ENCODE assay signal across 8 cellular contexts in genomic region chr1:11790880-11791715, GRCh38. TPM values are rescaled to one million over a fixed set of nuclear protein-coding genes. Genes with fewer than 3 reads are reported as not detected.
DNase-seq lines count a peak whose midpoint lies in the region; ATAC-seq and TF ChIP-seq lines count a peak whose summit lies in the region.

No MANE protein-coding gene starts in this region.

- no peaks in the 10 kb centered on the region for H3K27me3 ChIP-seq in adipocyte (replicated peaks; ENCODE audit: control insufficient read depth, insufficient read depth, low read length)
- H3K27me3 ChIP-seq in heart left ventricle: no peaks in the 10 kb centered on the region
- H3K27me3 ChIP-seq in gastrocnemius medialis: no peaks in the 10 kb centered on the region
- no peaks in the 10 kb centered on the region for H3K27me3 ChIP-seq in WERI-Rb-1 (ENCODE audit: insufficient read depth, low read depth, severe bottlenecking)

- WGBS in heart left ventricle, 4 donors: 37 to 44% (median 42%) methylated on average over 18 to 19 of the region's 19 CpGs

- H3K9me3 ChIP-seq in adipocyte (ENCODE audit: control insufficient read depth, low read length) (no peaks in the 10 kb centered on the region), heart left ventricle (no peaks in the 10 kb centered on the region), gastrocnemius medialis (no peaks in the 10 kb centered on the region), WERI-Rb-1 (ENCODE audit: severe bottlenecking) (no peaks in the 10 kb centered on the region)

- TF ChIP-seq CTCF in heart left ventricle (IDR thresholded peaks at IDR 0.05): no peak
- TF ChIP-seq CTCF in gastrocnemius medialis (IDR thresholded peaks at IDR 0.05 in 4 of 5, conservative IDR thresholded peaks at IDR 0.05 in 1 of 5): no peak
- no peak for TF ChIP-seq CTCF in WERI-Rb-1 (IDR thresholded peaks at IDR 0.05; ENCODE audit: low read depth, low read length)

- H3K4me3 ChIP-seq in adipocyte (ENCODE audit: low read length) (peak overlapping the region; percentile 40), heart left ventricle (peak overlapping the region in 5 of 12 donors; percentile 5 to 28 (median 21)), gastrocnemius medialis (peak overlapping the region; percentile 7 to 43 (median 12)), WERI-Rb-1 (ENCODE audit: low read depth, low read length) (no peak overlapping the region)

- H3K4me1 ChIP-seq in adipocyte (ENCODE audit: control insufficient read depth, insufficient read depth, low read length) (peaks cover 57% of the 10 kb centered on the region), heart left ventricle (peaks cover 37 to 91% (median 80%) of the 10 kb centered on the region in 12 donors), gastrocnemius medialis (peaks cover 65 to 76% of the 10 kb centered on the region in 2 donors)

- DNase-seq in GM03348 (ENCODE audit: low spot score) (peak; percentile 91), adipocyte (ENCODE audit: low read depth) (peak; percentile 89), heart left ventricle (peak; percentile 89 to 97 (median 95)), gastrocnemius medialis (peak; percentile 97 to 98), WERI-Rb-1 (no peak)

- peaks cover 36% of the 10 kb centered on the region for H3K36me3 ChIP-seq in adipocyte (ENCODE audit: control insufficient read depth, insufficient read depth, low read length, severe bottlenecking)
- peaks cover 3 to 58% (median 39%) of the 10 kb centered on the region in 9 donors for H3K36me3 ChIP-seq in heart left ventricle
- H3K36me3 ChIP-seq in gastrocnemius medialis: peaks cover 0 to 39% of the 10 kb centered on the region in 2 donors
- H3K36me3 ChIP-seq in WERI-Rb-1: peaks cover 32% of the 10 kb centered on the region

- in situ Hi-C loops in gastrocnemius medialis (cut with MboI; ENCODE audit: low sequenced_read_pairs in 4 of 4): no loop called here

- peak; percentile 81 to 90 (median 84) for ATAC-seq in heart left ventricle
- peak; percentile 83 to 96 for ATAC-seq in gastrocnemius medialis
- ATAC-seq in GM21529 (IDR thresholded peaks at IDR 0.05; ENCODE audit: unreplicated experiment): no peak
- no peak for ATAC-seq in HG02678 (IDR thresholded peaks at IDR 0.05; ENCODE audit: unreplicated experiment)
- ATAC-seq in HG03175 (IDR thresholded peaks at IDR 0.05; ENCODE audit: unreplicated experiment): no peak

- H3K27ac ChIP-seq in heart left ventricle (peak overlapping the region; percentile 85 to 99 (median 98)), gastrocnemius medialis (peak overlapping the region; percentile 90 to 99 (median 97)), WERI-Rb-1 (no peak overlapping the region)

- peak in 1 of 2 donors; percentile 64 for TF ChIP-seq POLR2A in heart left ventricle (IDR thresholded peaks at IDR 0.05)
- TF ChIP-seq POLR2A in gastrocnemius medialis (IDR thresholded peaks at IDR 0.05): peak; percentile 75 to 85

- H3K9ac ChIP-seq in adipocyte (ENCODE audit: low read length): peak overlapping the region; percentile 59

- intact Hi-C loops in heart left ventricle (cut with DNase I): loop anchor here in 4 of 10 donors (1.0 to 2.0 kb wide), 2 partner anchors 13 to 14 kb away; partner anchors contain the start of gene MTHFR (in 3 of the 4)
- intact Hi-C loops in gastrocnemius medialis (cut with DNase I; ENCODE audit: low total_unique reads): loop anchor here (2.0 kb wide), 1 partner anchor 118 kb away; no protein-coding TSS in a partner anchor

RNA-seq across cellular contexts. Expression of gene MTHFR, which starts 14.7 kb away (rescaled TPM):
- total RNA-seq in heart left ventricle (10 to 100 TPM; 26.9 to 61.2 (median 38.1) TPM), gastrocnemius medialis (10 to 100 TPM; 10.2 to 24.7 (median 18.1) TPM)
- 10 to 100 TPM; 21.9 to 45.9 TPM for polyA plus RNA-seq in heart left ventricle

RNA-seq across cellular contexts. Expression of gene CLCN6, which starts 14.9 kb away (rescaled TPM):
- total RNA-seq in heart left ventricle (10 to 100 TPM; 11.6 to 21.5 (median 17.2) TPM), gastrocnemius medialis (10 to 100 TPM in 1 of 4 donors, 1 to 10 TPM in 3; 7.1 to 11.9 (median 9.5) TPM)
- 10 to 100 TPM; 10.2 to 17.2 TPM for polyA plus RNA-seq in heart left ventricle

RNA-seq across cellular contexts. Expression of gene C1orf167, which starts 29.1 kb away (rescaled TPM):
- total RNA-seq in heart left ventricle (1 to 10 TPM; 1.5 to 7.6 (median 3.1) TPM), gastrocnemius medialis (1 to 10 TPM in 1 of 4 donors, under 1 TPM in 1, not detected in 2; 1.00 to 1.4 TPM)
- 1 to 10 TPM; 4.1 to 4.9 TPM for polyA plus RNA-seq in heart left ventricle

RNA-seq across cellular contexts. Expression of gene AGTRAP, which starts 55.2 kb away (rescaled TPM):
- total RNA-seq in heart left ventricle (10 to 100 TPM; 11.8 to 36.7 (median 24.5) TPM), gastrocnemius medialis (100 to 1,000 TPM in 2 of 4 donors, 10 to 100 TPM in 2; 37.8 to 144 (median 103) TPM)
- polyA plus RNA-seq in heart left ventricle: 100 to 1,000 TPM in 1 of 2 donors, 10 to 100 TPM in 1; 18.2 to 134 TPM

RNA-seq across cellular contexts. Expression of gene NPPA, which starts 56.5 kb away (rescaled TPM):
- total RNA-seq in heart left ventricle: 1,000 to 10,000 TPM in 1 of 9 donors, 100 to 1,000 TPM in 8; 126 to 3,156 (median 279) TPM
- 1,000 to 10,000 TPM in 1 of 2 donors, 10 to 100 TPM in 1; 59.9 to 1,418 TPM for polyA plus RNA-seq in heart left ventricle
- 1 to 10 TPM in 2 of 4 donors, under 1 TPM in 1, not detected in 1; 0.53 to 4.2 (median 1.9) TPM for total RNA-seq in gastrocnemius medialis

Comparison
In these comparisons a context has a peak if more than half of its experiments do, and no peak if none do; other contexts are left out.
1. ATAC-seq: peak in heart left ventricle (4 of 4) and gastrocnemius medialis (2 of 2); none in GM21529 (single experiment), HG02678 (single experiment) and HG03175 (single experiment).